8 cellular contexts compared by ENCODE assay signal in the genomic region with DNA sequence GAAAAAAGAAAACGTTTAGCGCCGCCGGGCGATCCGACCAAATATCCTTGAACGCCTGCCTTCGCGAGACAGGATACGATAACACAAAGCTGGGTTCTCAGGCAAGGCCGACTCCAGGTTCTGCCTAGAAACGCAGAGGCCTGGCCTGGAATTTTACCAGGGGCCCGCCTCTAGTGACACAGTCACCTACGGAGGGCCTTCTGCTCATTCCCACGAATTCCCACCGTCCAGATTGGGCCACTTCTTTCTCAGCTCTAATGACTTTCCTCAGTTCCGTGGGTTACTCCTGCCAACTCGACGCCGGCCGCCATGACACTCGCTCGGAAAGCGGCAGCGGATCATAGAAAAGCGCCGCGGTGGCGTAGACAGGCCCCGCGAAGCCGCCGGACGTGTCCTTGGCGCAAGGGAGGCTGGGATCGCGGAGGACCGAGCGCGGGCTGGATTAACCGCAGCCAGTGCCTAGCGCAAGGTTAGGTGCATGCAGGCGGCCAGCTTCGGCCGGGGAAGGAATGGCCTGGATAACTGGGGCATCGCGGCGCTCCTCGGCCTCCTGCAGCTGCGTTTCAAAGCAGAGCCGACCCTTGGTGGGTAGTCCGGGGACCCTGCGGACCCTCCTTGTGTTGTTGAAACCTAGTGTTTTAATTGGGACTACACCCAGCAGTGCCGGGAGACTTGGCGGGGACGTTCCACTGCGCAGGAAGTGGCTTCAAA. TPM values are rescaled to one million over a fixed set of nuclear protein-coding genes. Genes with fewer than 3 reads are reported as not detected.
A peak's percentile ranks its signal among the peaks of the same experiment; 100 is the strongest.
DNase-seq lines count a peak whose midpoint lies in the region; ATAC-seq and TF ChIP-seq lines count a peak whose summit lies in the region.

A gene (minus strand): TSS at position 340 of the 711 bp plus-strand sequence. CDS start 374 bp downstream, outside the sequence.

- no peak for TF ChIP-seq EP300 in transverse colon (IDR thresholded peaks at IDR 0.05; ENCODE audit: low read depth)

- peak within 1 kb of the TSS; percentile 89 for H2BK120ac ChIP-seq in trophoblast cell (ENCODE audit: insufficient read depth, low read length, poor library complexity)

- WGBS in trophoblast cell (ENCODE audit: extremely low coverage, insufficient coverage, insufficient read length), result no CpG with 5 or more reads among the region's 57 CpGs
- WGBS in transverse colon (ENCODE audit: low coverage in 1 of 2), 2 donors, result 1% methylated on average over 56 of the region's 57 CpGs; no CpG with 5 or more reads in 1 of the 2 donors

- H3K18ac ChIP-seq in trophoblast cell (ENCODE audit: low read length), result peak within 1 kb of the TSS; percentile 81

- peak within 1 kb of the TSS; percentile 95 for H4K8ac ChIP-seq in trophoblast cell (ENCODE audit: low read depth, low read length)

- H4K91ac ChIP-seq in trophoblast cell (ENCODE audit: low read depth, low read length), result peak within 1 kb of the TSS; percentile 97

- H3K36me3 Mint-ChIP-seq in activated naive CD8-positive, alpha-beta T cell treated with anti-CD3 and anti-CD28 coated beads, Interleukin-2, amount 50 U/mL, for 24 hours (ENCODE audit: low read depth), result peaks cover 4% of the 10 kb centered on the region

- H3K4me3 ChIP-seq in GM12864 (ENCODE audit: low read depth, low read length), result peak within 1 kb of the TSS; percentile 98
- H3K4me3 ChIP-seq in cardiac muscle cell, result peak within 1 kb of the TSS; percentile 77
- H3K4me3 ChIP-seq in trophoblast cell (ENCODE audit: low read depth, low read length), result peak within 1 kb of the TSS; percentile 86
- H3K4me3 ChIP-seq in transverse colon, result peak within 1 kb of the TSS; percentile 67 to 93 (median 86)

- H2AK5ac ChIP-seq in trophoblast cell (ENCODE audit: low read length), result peak within 1 kb of the TSS; percentile 61

- H3K27ac ChIP-seq in cardiac muscle cell, result peak within 1 kb of the TSS; percentile 100
- H3K27ac ChIP-seq in trophoblast cell (ENCODE audit: low read depth, low read length), result peak within 1 kb of the TSS; percentile 93
- peak within 1 kb of the TSS; percentile 94 to 98 (median 97) for H3K27ac ChIP-seq in transverse colon

- H2BK5ac ChIP-seq in trophoblast cell (ENCODE audit: low read depth, low read length, poor library complexity), result peak within 1 kb of the TSS; percentile 91

- peak within 1 kb of the TSS; percentile 77 for H3K4ac ChIP-seq in trophoblast cell (ENCODE audit: low read depth, low read length)

- in situ Hi-C loops in transverse colon (cut with MboI; ENCODE audit: low pct_ligation_motif_present in 1 of 4, low pct_unique_long_range_greater_than_20kb in 1 of 4, low sequenced_read_pairs in 3 of 4), result no loop called here

- H3K27me3 Mint-ChIP-seq in activated naive CD8-positive, alpha-beta T cell treated with anti-CD3 and anti-CD28 coated beads, Interleukin-2, amount 50 U/mL, for 24 hours, result no peaks in the 10 kb centered on the region

- intact Hi-C loops in transverse colon (cut with DNase I; ENCODE audit: low total_unique reads), result no loop called here

- ATAC-seq in HG02678 (IDR thresholded peaks at IDR 0.05; ENCODE audit: unreplicated experiment), result peak; percentile 97
- ATAC-seq in activated naive CD8-positive, alpha-beta T cell treated with anti-CD3 and anti-CD28 coated beads, Interleukin-2, amount 50 U/mL, for 24 hours, result peak; percentile 97

- H3K4me3 Mint-ChIP-seq in activated naive CD8-positive, alpha-beta T cell treated with anti-CD3 and anti-CD28 coated beads, Interleukin-2, amount 50 U/mL, for 24 hours, result peak within 1 kb of the TSS; percentile 97

- H3K4me1 Mint-ChIP-seq in activated naive CD8-positive, alpha-beta T cell treated with anti-CD3 and anti-CD28 coated beads, Interleukin-2, amount 50 U/mL, for 24 hours, result peaks cover 43% of the 10 kb centered on the region

- TF ChIP-seq POLR2A in transverse colon (IDR thresholded peaks at IDR 0.05), result peak; percentile 88

- H3K9ac ChIP-seq in trophoblast cell (ENCODE audit: low read length), result peak within 1 kb of the TSS; percentile 98

- H3K14ac ChIP-seq in trophoblast cell (ENCODE audit: low read length), result peak within 1 kb of the TSS; percentile 88

- H3K79me2 ChIP-seq in trophoblast cell (ENCODE audit: control insufficient read depth, insufficient read depth, low read length, poor library complexity), result peaks cover 7% of the 10 kb centered on the region

- peak within 1 kb of the TSS; percentile 90 for H2AFZ ChIP-seq in trophoblast cell (ENCODE audit: insufficient read depth, low read length, poor library complexity)

- H3K9me3 ChIP-seq in cardiac muscle cell (ENCODE audit: low read depth) (no peaks in the 10 kb centered on the region), trophoblast cell (ENCODE audit: insufficient read depth, low read depth, low read length) (no peaks in the 10 kb centered on the region), transverse colon (no peaks in the 10 kb centered on the region)

- H3K9me3 Mint-ChIP-seq in activated naive CD8-positive, alpha-beta T cell treated with anti-CD3 and anti-CD28 coated beads, Interleukin-2, amount 50 U/mL, for 24 hours, result no peaks in the 10 kb centered on the region

- no peaks in the 10 kb centered on the region for H3K27me3 ChIP-seq in cardiac muscle cell
- H3K27me3 ChIP-seq in trophoblast cell (ENCODE audit: insufficient read depth, low read length), result no peaks in the 10 kb centered on the region
- no peaks in the 10 kb centered on the region for H3K27me3 ChIP-seq in transverse colon

- H3K27ac Mint-ChIP-seq in activated naive CD8-positive, alpha-beta T cell treated with anti-CD3 and anti-CD28 coated beads, Interleukin-2, amount 50 U/mL, for 24 hours, result peak within 1 kb of the TSS; percentile 96

- H3K4me2 ChIP-seq in trophoblast cell (ENCODE audit: low read length), result peak within 1 kb of the TSS; percentile 85

- H3K36me3 ChIP-seq in cardiac muscle cell, result no peaks in the 10 kb centered on the region
- no peaks in the 10 kb centered on the region for H3K36me3 ChIP-seq in trophoblast cell (ENCODE audit: control insufficient read depth in 1 of 2, insufficient read depth in 2 of 2, low read length in 2 of 2)
- H3K36me3 ChIP-seq in transverse colon, result no peaks in the 10 kb centered on the region

- H3K4me1 ChIP-seq in cardiac muscle cell (ENCODE audit: low read depth), result peaks cover 12% of the 10 kb centered on the region
- peaks cover 2 to 3% of the 10 kb centered on the region in 2 experiments for H3K4me1 ChIP-seq in trophoblast cell (ENCODE audit: control insufficient read depth in 1 of 2, insufficient read depth in 2 of 2, low read length in 2 of 2)
- peaks cover 9 to 51% (median 29%) of the 10 kb centered on the region in 4 donors for H3K4me1 ChIP-seq in transverse colon

- H3K79me1 ChIP-seq in trophoblast cell (ENCODE audit: low read length), result peaks cover 12% of the 10 kb centered on the region

- peak within 1 kb of the TSS; percentile 95 for H4K12ac ChIP-seq in trophoblast cell (ENCODE audit: low read depth, low read length)

- TF ChIP-seq CTCF in GM12864 (IDR thresholded peaks at IDR 0.05; ENCODE audit: low read depth, low read length, missing control alignments) (no peak), cardiac muscle cell (IDR thresholded peaks at IDR 0.05; ENCODE audit: low read depth, low read length) (no peak), transverse colon (IDR thresholded peaks at IDR 0.05) (no peak)

- no peak within 1 kb of the TSS for H2BK12ac ChIP-seq in trophoblast cell (ENCODE audit: low read length)

- DNase-seq in GM12864 (ENCODE audit: low read depth), result peak; percentile 82
- DNase-seq in NCI-H128 (lab: John Stamatoyannopoulos, UW; ENCODE audit: unreplicated experiment), result peak; percentile 87
- peak; percentile 94 for DNase-seq in SW480 (ENCODE audit: low spot score)
- DNase-seq in activated naive CD8-positive, alpha-beta T cell treated with anti-CD3 and anti-CD28 coated beads, Interleukin-2, amount 50 U/mL, for 24 hours, result peak; percentile 95
- peak; percentile 94 to 97 for DNase-seq in cardiac muscle cell (ENCODE audit: low read depth in 1 of 2, low spot score in 1 of 2)
- DNase-seq in trophoblast cell, result peak; percentile 92 to 98
- peak; percentile 96 for DNase-seq in transverse colon

- no peak within 1 kb of the TSS for H3K23ac ChIP-seq in trophoblast cell (ENCODE audit: low read length)

RNA-seq across cellular contexts. Expression of the gene that starts here (rescaled TPM):
- total RNA-seq in cardiac muscle cell, result 7.3 and 10.8 TPM in 2 replicates
- polyA plus RNA-seq in cardiac muscle cell, result 40.8 and 46.1 TPM in 2 replicates
- polyA plus RNA-seq in trophoblast cell (2013), result 21.2 and 22.2 TPM in 2 replicates
- total RNA-seq in transverse colon, result 10 to 100 TPM; 14.2 to 45.6 (median 34.1) TPM

Comparison
In these comparisons a context has a peak if more than half of its experiments do, and no peak if none do; other contexts are left out.
1. Peak in every context shown above with its lines: DNase-seq, ATAC-seq, H3K4me3 ChIP-seq and H3K27ac ChIP-seq.